8 cellular contexts compared by ENCODE assay signal in genomic region chr1:9822897-9823692, GRCh38. TPM values are rescaled to one million over a fixed set of nuclear protein-coding genes. Genes with fewer than 3 reads are reported as not detected.
DNase-seq lines count a peak whose midpoint lies in the region; ATAC-seq and TF ChIP-seq lines count a peak whose summit lies in the region.

No MANE protein-coding gene starts in this region.

- H3K36me3 ChIP-seq in left lung: no peaks in the 10 kb centered on the region

- TF ChIP-seq POLR2A in Raji (IDR thresholded peaks at IDR 0.05; ENCODE audit: insufficient read depth, low read depth, low read length): peak; percentile 49

- intact Hi-C loops in CD4-positive, alpha-beta T cell (cut with DNase I, micrococcal nuclease): no loop called here
- intact Hi-C loops in left lung (cut with DNase I): no loop called here

- H3K27me3 ChIP-seq in CD4-positive, alpha-beta T cell (ENCODE audit: control insufficient read depth, insufficient read depth, low read length): no peaks in the 10 kb centered on the region
- H3K27me3 ChIP-seq in left lung: peaks cover 0 to 14% of the 10 kb centered on the region in 2 donors

- POLR2A ChIA-PET in CD4-positive, alpha-beta T cell (lab: Charles Lee): interaction anchor here (0.6 to 1.3 kb wide), 8 partner anchors 12 to 195 kb away, joined by 3 to 4 read pairs (median 3); no protein-coding TSS in a partner anchor

- CTCF ChIA-PET in CD4-positive, alpha-beta T cell (lab: Charles Lee): no interaction called here

- no peaks in the 10 kb centered on the region for H3K9me3 Mint-ChIP-seq in CD4-positive, alpha-beta T cell
- no peaks in the 10 kb centered on the region for H3K9me3 Mint-ChIP-seq in stimulated activated memory B cell treated with anti-CD40 and anti-IgM and Interleukin-4, amounts not matched to agents 10 μg/mL and 1 μg/mL and 100 μg/mL, for 72 hours

- H3K4me1 ChIP-seq in left lung: peaks cover 18 to 40% of the 10 kb centered on the region in 2 donors

- TF ChIP-seq CTCF in CD4-positive, alpha-beta T cell (IDR thresholded peaks at IDR 0.05): no peak
- no peak for TF ChIP-seq CTCF in left lung (IDR thresholded peaks at IDR 0.05)

- peak overlapping the region; percentile 77 for H3K4me3 ChIP-seq in left lung

- H3K9me3 ChIP-seq in CD4-positive, alpha-beta T cell (ENCODE audit: control insufficient read depth, low read length): no peaks in the 10 kb centered on the region
- H3K9me3 ChIP-seq in left lung: no peaks in the 10 kb centered on the region

- ATAC-seq in CD4-positive, alpha-beta T cell (ENCODE audit: poor library complexity): peak; percentile 12
- peak; percentile 3 for ATAC-seq in left lung
- ATAC-seq in stimulated activated memory B cell treated with anti-CD40 and anti-IgM and Interleukin-4, amounts not matched to agents 10 μg/mL and 1 μg/mL and 100 μg/mL, for 72 hours: peak; percentile 44
- no peak for ATAC-seq in HG03469 (IDR thresholded peaks at IDR 0.05; ENCODE audit: unreplicated experiment)

- H3K4me1 Mint-ChIP-seq in CD4-positive, alpha-beta T cell (ENCODE audit: low read depth): peaks cover 45% of the 10 kb centered on the region
- peaks cover 33% of the 10 kb centered on the region for H3K4me1 Mint-ChIP-seq in stimulated activated memory B cell treated with anti-CD40 and anti-IgM and Interleukin-4, amounts not matched to agents 10 μg/mL and 1 μg/mL and 100 μg/mL, for 72 hours

- peak in 6 of 10 experiments; percentile 6 to 39 (median 18) for DNase-seq in CD4-positive, alpha-beta T cell
- DNase-seq in HCEC 1CT (peak; percentile 11), caudate nucleus (lab: John Stamatoyannopoulos, UW) (peak in 28 of 61 donors; percentile 16 to 71 (median 44)), left lung (peak in 1 of 2 donors; percentile 80), SIG-M5 treated with dmso at 0.1 percent for 504 hours (lab: John Stamatoyannopoulos, UW; ENCODE audit: unreplicated experiment) (no peak)

- H3K36me3 Mint-ChIP-seq in CD4-positive, alpha-beta T cell (ENCODE audit: low read depth): peaks cover 11% of the 10 kb centered on the region
- no peaks in the 10 kb centered on the region for H3K36me3 Mint-ChIP-seq in stimulated activated memory B cell treated with anti-CD40 and anti-IgM and Interleukin-4, amounts not matched to agents 10 μg/mL and 1 μg/mL and 100 μg/mL, for 72 hours

- no peak overlapping the region for H3K27ac ChIP-seq in CD4-positive, alpha-beta T cell (ENCODE audit: low read depth, low read length)
- H3K27ac ChIP-seq in caudate nucleus (ENCODE audit: low read depth, low read length) (peak overlapping the region; percentile 77), left lung (peak overlapping the region; percentile 58 to 75)

- peak overlapping the region; percentile 99 for H3K4me3 Mint-ChIP-seq in CD4-positive, alpha-beta T cell
- peak overlapping the region; percentile 89 for H3K4me3 Mint-ChIP-seq in stimulated activated memory B cell treated with anti-CD40 and anti-IgM and Interleukin-4, amounts not matched to agents 10 μg/mL and 1 μg/mL and 100 μg/mL, for 72 hours

- no peaks in the 10 kb centered on the region for H3K27me3 Mint-ChIP-seq in CD4-positive, alpha-beta T cell
- no peaks in the 10 kb centered on the region for H3K27me3 Mint-ChIP-seq in stimulated activated memory B cell treated with anti-CD40 and anti-IgM and Interleukin-4, amounts not matched to agents 10 μg/mL and 1 μg/mL and 100 μg/mL, for 72 hours

- H3K27ac Mint-ChIP-seq in CD4-positive, alpha-beta T cell: peak overlapping the region; percentile 94
- peak overlapping the region; percentile 62 for H3K27ac Mint-ChIP-seq in stimulated activated memory B cell treated with anti-CD40 and anti-IgM and Interleukin-4, amounts not matched to agents 10 μg/mL and 1 μg/mL and 100 μg/mL, for 72 hours

RNA-seq across cellular contexts. Expression of gene CLSTN1, which starts 0.7 kb away (rescaled TPM):
- total RNA-seq in CD4-positive, alpha-beta T cell: 10 to 100 TPM; 66.8 to 68.1 TPM
- total RNA-seq in left lung: 100 to 1,000 TPM in 1 of 2 donors, 10 to 100 TPM in 1; 73.1 to 106 TPM
